In genomic region chr19:13670846-13671245, GRCh38 we compare ENCODE assay signal across 17 cellular contexts.
DNase-seq lines count a peak whose midpoint lies in the region.
"Had no signal": no experiment of that assay in that cellular context is flagged by ENCODE, and none has a peak within 500 bp of the region (broad histone marks: within the 10 kb centered on the region; RNA-seq: fewer than 3 reads in every experiment).

No MANE protein-coding gene starts in this region.

- DNase-seq in NCI-H1092 treated with DMSO at 0.1 percent for 48 hours (lab: John Stamatoyannopoulos, UW) (peak; percentile 21), NCI-H1092 (lab: John Stamatoyannopoulos, UW) (no peak), COR-L47 (lab: John Stamatoyannopoulos, UW) (peak; percentile 64), NCI-H1436 treated with DMSO at 0.1 percent for 48 hours (lab: John Stamatoyannopoulos, UW) (peak; percentile 36), RPMI8226 (peak; percentile 92), SKM-1 treated with dmso at 0.1 percent for 144 hours (lab: John Stamatoyannopoulos, UW; ENCODE audit: unreplicated experiment) (no peak), AG20443 (ENCODE audit: low spot score) (no peak)
- DNase-seq in activated CD4-positive, alpha-beta T cell treated with anti-CD3 and anti-CD28 coated beads, Interleukin-2, amount 50 U/mL, for 4 hours, result no peak
- DNase-seq: 8988T; CD4-positive, alpha-beta memory T cell; GF-D8; GM23248; NCI-H2029; NCI-H2227 treated with DMSO at 0.1 percent for 48 hours; NCI-H526; OCI-M1; T-helper 2 cell had no signal

Comparison
In these comparisons a context has a peak if more than half of its experiments do, and no peak if none do; other contexts are left out.
1. DNase-seq: peak in NCI-H1092 treated with DMSO at 0.1 percent for 48 hours (single experiment), COR-L47 (single experiment), NCI-H1436 treated with DMSO at 0.1 percent for 48 hours (single experiment) and RPMI8226 (single experiment); none in NCI-H1092 (single experiment), SKM-1 treated with dmso at 0.1 percent for 144 hours (single experiment), activated CD4-positive, alpha-beta T cell treated with anti-CD3 and anti-CD28 coated beads, Interleukin-2, amount 50 U/mL, for 4 hours (0 of 2) and AG20443 (single experiment).